In genomic region chr4:2593003-2593402, GRCh38 we compare ENCODE assay signal across 1 cellular context.
TF ChIP-seq lines count a peak whose summit lies in the region.

No MANE protein-coding gene starts in this region.

TF ChIP-seq in IMR-90, 13 proteins besides CTCF, POLR2A, EP300 and RAD21:
- no peak for TF ChIP-seq MAZ (IDR thresholded peaks at IDR 0.05; ENCODE audit: borderline replicate concordance, low read depth, low read length)
- no peak for TF ChIP-seq RFX5 (IDR thresholded peaks at IDR 0.05; ENCODE audit: low read depth, low read length)
- no peak for TF ChIP-seq CEBPB (IDR thresholded peaks at IDR 0.05; ENCODE audit: low read depth, low read length)
